ENCODE assay signal across 9 cellular contexts in the genomic region with DNA sequence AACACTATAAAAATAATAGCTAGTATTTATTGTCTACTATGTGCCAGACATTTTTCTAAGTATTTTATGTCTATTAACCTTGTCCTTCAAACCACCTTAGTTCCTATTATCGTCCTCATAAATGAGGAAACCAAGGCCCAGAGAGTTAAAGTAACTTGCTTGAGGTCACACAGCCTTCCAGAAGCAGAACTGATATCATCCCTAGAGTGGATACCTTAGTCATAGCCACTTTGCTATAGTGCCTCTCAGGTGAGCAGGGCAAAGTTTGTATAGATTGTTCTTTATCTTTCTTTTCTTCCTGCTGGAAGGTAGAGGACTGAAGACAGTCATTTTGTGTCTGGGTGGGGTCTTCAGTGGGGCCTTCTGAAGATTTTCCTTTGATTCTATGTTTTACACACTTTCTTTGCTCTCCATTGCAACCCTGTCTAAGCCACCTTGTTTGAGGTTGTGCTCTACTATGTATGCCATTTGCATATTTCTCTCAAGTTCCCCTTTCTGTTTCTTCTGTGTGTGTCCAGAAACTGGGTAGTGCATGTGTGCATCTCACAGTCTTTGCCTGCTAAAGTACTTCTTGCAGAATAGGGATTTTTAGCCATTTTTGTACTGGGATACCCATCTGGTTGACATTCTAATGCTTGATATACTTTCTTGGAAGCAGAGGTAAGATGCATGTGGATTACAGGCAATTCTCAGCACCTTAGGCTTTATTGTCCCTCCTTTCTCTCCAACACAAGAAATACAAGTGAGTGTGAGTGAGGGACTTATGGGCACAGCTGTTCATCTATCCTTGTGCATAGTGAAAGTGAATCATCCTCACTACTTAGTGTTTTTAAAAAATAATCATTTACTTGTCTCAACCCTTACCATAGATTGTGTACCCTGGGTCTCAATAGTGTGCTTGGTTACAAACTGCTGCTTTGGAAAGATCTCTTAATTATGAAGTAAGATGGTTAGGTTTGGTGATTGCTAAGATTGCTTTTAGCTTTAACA.
DNase-seq lines count a peak whose midpoint lies in the region; ATAC-seq and FAIRE-seq lines count a peak whose summit lies in the region.
"Had no signal": no experiment of that assay in that cellular context is flagged by ENCODE, and none has a peak within 500 bp of the region (broad histone marks: within the 10 kb centered on the region; RNA-seq: fewer than 3 reads in every experiment).

No MANE protein-coding gene starts in this region.

- CTCF ChIA-PET in CD8-positive, alpha-beta memory T cell (lab: Charles Lee) = no interaction called here

- H3K27ac Mint-ChIP-seq in stimulated activated memory B cell treated with anti-CD40 and anti-IgM and Interleukin-4, amounts not matched to agents 10 μg/mL and 1 μg/mL and 100 μg/mL, for 72 hours = no peak overlapping the region
- no peak overlapping the region for H3K27ac Mint-ChIP-seq in CD8-positive, alpha-beta memory T cell
- H3K27ac Mint-ChIP-seq: activated T-helper 1 cell treated with anti-CD3 and anti-CD28 coated beads, Interleukin-12 subunit alpha, Interleukin-12 subunit beta, Interleukin-2, Interleukin-4 antibody, amounts not matched to agents 30 ng/mL and 10 ng/mL and 1 ng/mL, durations not matched to agents 14 hours and 24 hours and 36 hours had no signal

- H3K4me3 Mint-ChIP-seq in stimulated activated memory B cell treated with anti-CD40 and anti-IgM and Interleukin-4, amounts not matched to agents 10 μg/mL and 1 μg/mL and 100 μg/mL, for 72 hours = no peak overlapping the region
- H3K4me3 Mint-ChIP-seq in CD8-positive, alpha-beta memory T cell = no peak overlapping the region
- H3K4me3 Mint-ChIP-seq: activated T-helper 1 cell treated with anti-CD3 and anti-CD28 coated beads, Interleukin-12 subunit alpha, Interleukin-12 subunit beta, Interleukin-2, Interleukin-4 antibody, amounts not matched to agents 30 ng/mL and 10 ng/mL and 1 ng/mL, durations not matched to agents 14 hours and 24 hours and 36 hours had no signal

- H3K36me3 ChIP-seq in CD8-positive, alpha-beta memory T cell (ENCODE audit: insufficient read depth, low read length) = no peaks in the 10 kb centered on the region
- H3K36me3 ChIP-seq: thoracic aorta had no signal

- H3K9me3 Mint-ChIP-seq in stimulated activated memory B cell treated with anti-CD40 and anti-IgM and Interleukin-4, amounts not matched to agents 10 μg/mL and 1 μg/mL and 100 μg/mL, for 72 hours = no peaks in the 10 kb centered on the region
- no peaks in the 10 kb centered on the region for H3K9me3 Mint-ChIP-seq in CD8-positive, alpha-beta memory T cell

- peak; percentile 100 for ATAC-seq in HG02642 (IDR thresholded peaks at IDR 0.05; ENCODE audit: poor library complexity, unreplicated experiment)
- peak; percentile 100 for ATAC-seq in HG03469 (IDR thresholded peaks at IDR 0.05; ENCODE audit: unreplicated experiment)
- peak; percentile 99 for ATAC-seq in stimulated activated memory B cell treated with anti-CD40 and anti-IgM and Interleukin-4, amounts not matched to agents 10 μg/mL and 1 μg/mL and 100 μg/mL, for 72 hours

- no peak overlapping the region for H3K27ac ChIP-seq in CD8-positive, alpha-beta memory T cell (ENCODE audit: low read depth, low read length)
- H3K27ac ChIP-seq: thoracic aorta had no signal

- no peaks in the 10 kb centered on the region for H3K36me3 Mint-ChIP-seq in stimulated activated memory B cell treated with anti-CD40 and anti-IgM and Interleukin-4, amounts not matched to agents 10 μg/mL and 1 μg/mL and 100 μg/mL, for 72 hours
- H3K36me3 Mint-ChIP-seq in CD8-positive, alpha-beta memory T cell = peaks cover 0 to 5% (median 0%) of the 10 kb centered on the region in 3 donors

- H3K4me1 Mint-ChIP-seq in stimulated activated memory B cell treated with anti-CD40 and anti-IgM and Interleukin-4, amounts not matched to agents 10 μg/mL and 1 μg/mL and 100 μg/mL, for 72 hours = peaks cover 15% of the 10 kb centered on the region
- H3K4me1 Mint-ChIP-seq in CD8-positive, alpha-beta memory T cell = no peaks in the 10 kb centered on the region

- FAIRE-seq in GM19239 (lab: Jason Lieb, UNC) = peak; percentile 94

- peak; percentile 36 for DNase-seq in GM19239 (ENCODE audit: insufficient read length, low spot score)
- no peak for DNase-seq in CD8-positive, alpha-beta memory T cell
- DNase-seq in iPS-NIHi11 (ENCODE audit: low spot score) = no peak
- no peak for DNase-seq in dedifferentiated amniotic fluid mesenchymal stem cell (ENCODE audit: extremely low spot score)

- H3K4me3 ChIP-seq in CD8-positive, alpha-beta memory T cell (ENCODE audit: low read length) = no peak overlapping the region
- H3K4me3 ChIP-seq: thoracic aorta had no signal

- no peaks in the 10 kb centered on the region for H3K27me3 ChIP-seq in CD8-positive, alpha-beta memory T cell (ENCODE audit: insufficient read depth, low read length, poor library complexity, severe bottlenecking)

- H3K9me3 ChIP-seq in CD8-positive, alpha-beta memory T cell (ENCODE audit: low read length) = no peaks in the 10 kb centered on the region
- H3K9me3 ChIP-seq: thoracic aorta had no signal

- POLR2A ChIA-PET in CD8-positive, alpha-beta memory T cell (lab: Charles Lee) = no interaction called here

- H3K4me1 ChIP-seq in CD8-positive, alpha-beta memory T cell (ENCODE audit: insufficient read depth, low read length) = no peaks in the 10 kb centered on the region

- H3K27me3 Mint-ChIP-seq in stimulated activated memory B cell treated with anti-CD40 and anti-IgM and Interleukin-4, amounts not matched to agents 10 μg/mL and 1 μg/mL and 100 μg/mL, for 72 hours = no peaks in the 10 kb centered on the region
- peaks cover 0 to 6% of the 10 kb centered on the region in 2 donors for H3K27me3 Mint-ChIP-seq in CD8-positive, alpha-beta memory T cell
